Comparison of ENCODE assay signal across 22 cellular contexts in the genomic region with DNA sequence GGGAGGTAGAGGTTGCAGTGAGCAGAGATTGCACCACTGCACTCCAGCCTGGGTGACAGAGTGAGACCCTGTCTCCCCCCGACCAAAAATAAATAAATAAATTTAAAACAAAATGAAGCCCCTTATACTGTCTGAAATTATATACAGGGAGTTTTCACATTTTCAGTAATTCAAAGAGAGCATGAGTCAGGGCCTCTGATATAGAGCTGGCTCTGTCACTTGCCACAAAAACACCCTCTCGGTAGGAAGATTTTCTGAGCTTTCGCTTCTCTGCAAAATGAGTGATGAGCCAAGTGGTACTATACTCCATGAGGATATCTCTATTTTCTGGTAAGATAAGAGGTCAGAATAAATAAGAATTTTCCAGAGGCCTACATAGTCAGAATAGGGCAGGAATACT.
A peak's percentile ranks its signal among the peaks of the same experiment; 100 is the strongest.
DNase-seq lines count a peak whose midpoint lies in the region; ATAC-seq, FAIRE-seq and TF ChIP-seq lines count a peak whose summit lies in the region.
"Had no signal": no experiment of that assay in that cellular context is flagged by ENCODE, and none has a peak within 500 bp of the region (broad histone marks: within the 10 kb centered on the region; RNA-seq: fewer than 3 reads in every experiment).

No MANE protein-coding gene starts in this region.

- no peak for TF ChIP-seq RAD21 in A549 (conservative IDR thresholded peaks at IDR 0.05 in 1 of 2, IDR thresholded peaks at IDR 0.05 in 1 of 2)

- H3K4me3 ChIP-seq in A549, result no peak overlapping the region
- H3K4me3 ChIP-seq in gastrocnemius medialis, result no peak overlapping the region
- no peak overlapping the region for H3K4me3 ChIP-seq in ovary
- H3K4me3 ChIP-seq: BLaER1, HAP-1 had no signal

- H3K4me2 ChIP-seq in A549, result no peak overlapping the region
- H3K4me2 ChIP-seq: BLaER1 had no signal

- no peak for DNase-seq in activated CD8-positive, alpha-beta T cell treated with anti-CD3 and anti-CD28 coated beads for 36 hours
- no peak for DNase-seq in activated CD8-positive, alpha-beta T cell treated with anti-CD3 and anti-CD28 coated beads, Interleukin-2, amount 10 ng/mL, durations not matched to agents 7 days and 5 days
- DNase-seq in A549 (ENCODE audit: low read depth in 1 of 2, low spot score in 1 of 2) (no peak), Calu3 (no peak), gastrocnemius medialis (no peak), ovary (no peak)
- no peak for DNase-seq in stimulated activated effector memory CD8-positive, alpha-beta T cell treated with anti-CD3 and anti-CD28 coated beads, Interleukin-12 subunit alpha, Interleukin-12 subunit beta, amount 100 ng/mL, for 72 hours (ENCODE audit: low spot score in 2 of 2)
- DNase-seq: Caco-2; CD4-positive, CD25-positive, alpha-beta regulatory T cell; CD8-positive, alpha-beta T cell; DMS 273 treated with DMSO at 0.1 percent for 48 hours; DMS79 treated with DMSO at 0.1 percent for 48 hours; GF-D8; GOT3; HFFc6 had no signal

- no peak for TF ChIP-seq EP300 in A549 (IDR thresholded peaks at IDR 0.05)
- no peak for TF ChIP-seq EP300 in ovary (IDR thresholded peaks at IDR 0.05)

- no peak overlapping the region for H3K27ac Mint-ChIP-seq in activated CD8-positive, alpha-beta T cell treated with anti-CD3 and anti-CD28 coated beads for 36 hours
- H3K27ac Mint-ChIP-seq in activated CD8-positive, alpha-beta T cell treated with anti-CD3 and anti-CD28 coated beads, Interleukin-2, amount 10 ng/mL, durations not matched to agents 7 days and 5 days, result no peak overlapping the region
- H3K27ac Mint-ChIP-seq in Calu3 (ENCODE audit: unreplicated experiment), result peak overlapping the region; percentile 50
- no peak overlapping the region for H3K27ac Mint-ChIP-seq in stimulated activated effector memory CD8-positive, alpha-beta T cell treated with anti-CD3 and anti-CD28 coated beads, Interleukin-12 subunit alpha, Interleukin-12 subunit beta, amount 100 ng/mL, for 72 hours
- H3K27ac Mint-ChIP-seq: B cell; CD8-positive, alpha-beta T cell; HFFc6 had no signal

- peaks cover 7% of the 10 kb centered on the region for H3K9me3 Mint-ChIP-seq in activated CD8-positive, alpha-beta T cell treated with anti-CD3 and anti-CD28 coated beads for 36 hours
- peaks cover 10% of the 10 kb centered on the region for H3K9me3 Mint-ChIP-seq in activated CD8-positive, alpha-beta T cell treated with anti-CD3 and anti-CD28 coated beads, Interleukin-2, amount 10 ng/mL, durations not matched to agents 7 days and 5 days (ENCODE audit: insufficient read depth)
- H3K9me3 Mint-ChIP-seq in Calu3 (ENCODE audit: low read depth, unreplicated experiment), result peaks cover 2% of the 10 kb centered on the region
- peaks cover 3% of the 10 kb centered on the region for H3K9me3 Mint-ChIP-seq in stimulated activated effector memory CD8-positive, alpha-beta T cell treated with anti-CD3 and anti-CD28 coated beads, Interleukin-12 subunit alpha, Interleukin-12 subunit beta, amount 100 ng/mL, for 72 hours
- H3K9me3 Mint-ChIP-seq: HFFc6 had no signal

- no TSS peak for BruUV-seq in Calu3 (replicated peaks; lab: Mats Ljungman, UMichigan)

- peaks cover 3% of the 10 kb centered on the region for H3K36me3 Mint-ChIP-seq in activated CD8-positive, alpha-beta T cell treated with anti-CD3 and anti-CD28 coated beads for 36 hours (ENCODE audit: low read depth)
- H3K36me3 Mint-ChIP-seq in activated CD8-positive, alpha-beta T cell treated with anti-CD3 and anti-CD28 coated beads, Interleukin-2, amount 10 ng/mL, durations not matched to agents 7 days and 5 days (ENCODE audit: low read depth), result peaks cover 7% of the 10 kb centered on the region
- H3K36me3 Mint-ChIP-seq in Calu3 (ENCODE audit: insufficient read depth, unreplicated experiment), result peaks cover 8% of the 10 kb centered on the region
- no peaks in the 10 kb centered on the region for H3K36me3 Mint-ChIP-seq in stimulated activated effector memory CD8-positive, alpha-beta T cell treated with anti-CD3 and anti-CD28 coated beads, Interleukin-12 subunit alpha, Interleukin-12 subunit beta, amount 100 ng/mL, for 72 hours
- H3K36me3 Mint-ChIP-seq: CD4-positive, CD25-positive, alpha-beta regulatory T cell; CD8-positive, alpha-beta T cell had no signal

- H3K4me1 Mint-ChIP-seq in activated CD8-positive, alpha-beta T cell treated with anti-CD3 and anti-CD28 coated beads for 36 hours (ENCODE audit: low read depth), result peaks cover 15% of the 10 kb centered on the region
- H3K4me1 Mint-ChIP-seq in activated CD8-positive, alpha-beta T cell treated with anti-CD3 and anti-CD28 coated beads, Interleukin-2, amount 10 ng/mL, durations not matched to agents 7 days and 5 days (ENCODE audit: low read depth), result peaks cover 16% of the 10 kb centered on the region
- peaks cover 30% of the 10 kb centered on the region for H3K4me1 Mint-ChIP-seq in Calu3 (ENCODE audit: low read depth, unreplicated experiment)
- peaks cover 27% of the 10 kb centered on the region for H3K4me1 Mint-ChIP-seq in stimulated activated effector memory CD8-positive, alpha-beta T cell treated with anti-CD3 and anti-CD28 coated beads, Interleukin-12 subunit alpha, Interleukin-12 subunit beta, amount 100 ng/mL, for 72 hours

- no peaks in the 10 kb centered on the region for H3K27me3 ChIP-seq in gastrocnemius medialis
- no peaks in the 10 kb centered on the region for H3K27me3 ChIP-seq in ovary
- H3K27me3 ChIP-seq: BLaER1 had no signal

- FAIRE-seq in A549 (lab: Jason Lieb, UNC), result no peak
- FAIRE-seq: D721Med, GM12891, H54 had no signal

- POLR2A ChIA-PET in activated CD8-positive, alpha-beta T cell treated with anti-CD3 and anti-CD28 coated beads for 36 hours (lab: Charles Lee), result no interaction called here
- POLR2A ChIA-PET in activated CD8-positive, alpha-beta T cell treated with anti-CD3 and anti-CD28 coated beads, Interleukin-2, amount 10 ng/mL, durations not matched to agents 7 days and 5 days (lab: Charles Lee), result no interaction called here
- POLR2A ChIA-PET in A549 (lab: Yijun Ruan, JAX), result no interaction called here

- H3K27me3 Mint-ChIP-seq in activated CD8-positive, alpha-beta T cell treated with anti-CD3 and anti-CD28 coated beads for 36 hours, result no peaks in the 10 kb centered on the region
- no peaks in the 10 kb centered on the region for H3K27me3 Mint-ChIP-seq in activated CD8-positive, alpha-beta T cell treated with anti-CD3 and anti-CD28 coated beads, Interleukin-2, amount 10 ng/mL, durations not matched to agents 7 days and 5 days (ENCODE audit: low read depth)
- no peaks in the 10 kb centered on the region for H3K27me3 Mint-ChIP-seq in Calu3 (ENCODE audit: unreplicated experiment)
- H3K27me3 Mint-ChIP-seq: B cell; CD4-positive, CD25-positive, alpha-beta regulatory T cell had no signal

- no peaks in the 10 kb centered on the region for H3K36me3 ChIP-seq in gastrocnemius medialis
- no peaks in the 10 kb centered on the region for H3K36me3 ChIP-seq in ovary
- H3K36me3 ChIP-seq: BLaER1, HAP-1 had no signal

- peaks cover 8% of the 10 kb centered on the region; the same call in 1 of the 3 replicates for H3K9me3 ChIP-seq in A549
- no peaks in the 10 kb centered on the region for H3K9me3 ChIP-seq in gastrocnemius medialis
- no peaks in the 10 kb centered on the region for H3K9me3 ChIP-seq in ovary
- H3K9me3 ChIP-seq: BLaER1 had no signal

- intact Hi-C loops in activated CD8-positive, alpha-beta T cell treated with anti-CD3 and anti-CD28 coated beads for 36 hours (cut with micrococcal nuclease), result no loop called here
- intact Hi-C loops in Calu3 (cut with micrococcal nuclease; ENCODE audit: unreplicated experiment) (no loop called here), gastrocnemius medialis (cut with DNase I; ENCODE audit: low total_unique reads) (no loop called here), ovary (cut with DNase I) (no loop called here)

- H3K27ac ChIP-seq in A549 (peak overlapping the region; percentile 82 to 90; a peak in 3 of 6 replicates), gastrocnemius medialis (no peak overlapping the region), ovary (no peak overlapping the region)
- H3K27ac ChIP-seq: BLaER1, C4-2B had no signal

- H3K4me1 ChIP-seq in A549 (peaks cover 31% of the 10 kb centered on the region), gastrocnemius medialis (peaks cover 10 to 18% of the 10 kb centered on the region in 2 donors), ovary (ENCODE audit: insufficient read depth) (peaks cover 5% of the 10 kb centered on the region)
- H3K4me1 ChIP-seq: BLaER1 had no signal

- no peak overlapping the region for H3K4me3 Mint-ChIP-seq in activated CD8-positive, alpha-beta T cell treated with anti-CD3 and anti-CD28 coated beads for 36 hours
- no peak overlapping the region for H3K4me3 Mint-ChIP-seq in activated CD8-positive, alpha-beta T cell treated with anti-CD3 and anti-CD28 coated beads, Interleukin-2, amount 10 ng/mL, durations not matched to agents 7 days and 5 days
- no peak overlapping the region for H3K4me3 Mint-ChIP-seq in Calu3 (ENCODE audit: low read depth, unreplicated experiment)
- no peak overlapping the region for H3K4me3 Mint-ChIP-seq in stimulated activated effector memory CD8-positive, alpha-beta T cell treated with anti-CD3 and anti-CD28 coated beads, Interleukin-12 subunit alpha, Interleukin-12 subunit beta, amount 100 ng/mL, for 72 hours
- H3K4me3 Mint-ChIP-seq: B cell; CD4-positive, CD25-positive, alpha-beta regulatory T cell; CD8-positive, alpha-beta T cell; HFFc6 had no signal

- peak; percentile 9 for ATAC-seq in activated CD8-positive, alpha-beta T cell treated with anti-CD3 and anti-CD28 coated beads for 36 hours
- no peak for ATAC-seq in activated CD8-positive, alpha-beta T cell treated with anti-CD3 and anti-CD28 coated beads, Interleukin-2, amount 10 ng/mL, durations not matched to agents 7 days and 5 days
- ATAC-seq in A549 (no peak), gastrocnemius medialis (no peak)
- ATAC-seq in stimulated activated effector memory CD8-positive, alpha-beta T cell treated with anti-CD3 and anti-CD28 coated beads, Interleukin-12 subunit alpha, Interleukin-12 subunit beta, amount 100 ng/mL, for 72 hours, result peak; percentile 52
- ATAC-seq: CD8-positive, alpha-beta T cell had no signal

- CTCF ChIA-PET in activated CD8-positive, alpha-beta T cell treated with anti-CD3 and anti-CD28 coated beads for 36 hours (lab: Charles Lee), result no interaction called here
- CTCF ChIA-PET in activated CD8-positive, alpha-beta T cell treated with anti-CD3 and anti-CD28 coated beads, Interleukin-2, amount 10 ng/mL, durations not matched to agents 7 days and 5 days (lab: Charles Lee), result interaction anchor here (1.3 kb wide), 1 partner anchor 88 kb away, joined by 3 read pairs; no protein-coding TSS in a partner anchor
- CTCF ChIA-PET in A549 (lab: Yijun Ruan, JAX), result interaction anchor here (1.1 kb wide), 1 partner anchor 565 kb away, joined by 3 read pairs; no protein-coding TSS in a partner anchor
- CTCF ChIA-PET in Calu3 (lab: Charles Lee), result no interaction called here

- TF ChIP-seq POLR2A in A549 (IDR thresholded peaks at IDR 0.05; ENCODE audit: low read length) (no peak), gastrocnemius medialis (IDR thresholded peaks at IDR 0.05) (no peak), ovary (IDR thresholded peaks at IDR 0.05) (no peak)

- WGBS in A549 (ENCODE audit: missing lambda C conversion rate), result 64% methylated on average over 3 of the region's 3 CpGs
- WGBS in ovary, 3 donors, result 68 to 87% (median 76%) methylated on average over 3 of the region's 3 CpGs

- TF ChIP-seq CTCF in activated CD8-positive, alpha-beta T cell treated with anti-CD3 and anti-CD28 coated beads for 36 hours (IDR thresholded peaks at IDR 0.05), result no peak
- TF ChIP-seq CTCF in A549 (IDR thresholded peaks at IDR 0.05) (no peak), Calu3 (IDR thresholded peaks at IDR 0.05; ENCODE audit: unreplicated experiment) (no peak), gastrocnemius medialis (IDR thresholded peaks at IDR 0.05 in 4 of 5, conservative IDR thresholded peaks at IDR 0.05 in 1 of 5) (no peak), ovary (IDR thresholded peaks at IDR 0.05) (no peak)

- in situ Hi-C loops in gastrocnemius medialis (cut with MboI; ENCODE audit: low sequenced_read_pairs in 4 of 4), result no loop called here

Comparison
In these comparisons a context has a peak if more than half of its experiments do, and no peak if none do; other contexts are left out.
1. ATAC-seq: peak in activated CD8-positive, alpha-beta T cell treated with anti-CD3 and anti-CD28 coated beads for 36 hours (single experiment) and stimulated activated effector memory CD8-positive, alpha-beta T cell treated with anti-CD3 and anti-CD28 coated beads, Interleukin-12 subunit alpha, Interleukin-12 subunit beta, amount 100 ng/mL, for 72 hours (single experiment); none in activated CD8-positive, alpha-beta T cell treated with anti-CD3 and anti-CD28 coated beads, Interleukin-2, amount 10 ng/mL, durations not matched to agents 7 days and 5 days (single experiment), A549 (0 of 2) and gastrocnemius medialis (0 of 2).
2. CTCF ChIA-PET loops: an anchor here in activated CD8-positive, alpha-beta T cell treated with anti-CD3 and anti-CD28 coated beads, Interleukin-2, amount 10 ng/mL, durations not matched to agents 7 days and 5 days (1.3 kb wide) and A549 (1.1 kb wide); none called in activated CD8-positive, alpha-beta T cell treated with anti-CD3 and anti-CD28 coated beads for 36 hours and Calu3.
3. H3K27ac ChIP-seq: peak in A549 (2 of 2); none in gastrocnemius medialis (0 of 4) and ovary (0 of 2).